In genomic region chr20:38125157-38126056, GRCh38 we compare ENCODE assay signal across 1 cellular context.
TF ChIP-seq lines count a peak whose summit lies in the region.

No MANE protein-coding gene starts in this region.

TF ChIP-seq in HepG2, 621 proteins besides CTCF, POLR2A, EP300 and RAD21 (continued from another document and continues in another):
- TF ChIP-seq ZNF275 (CRISPR knock-in tag; IDR thresholded peaks at IDR 0.05; ENCODE audit: borderline replicate concordance) = no peak
- TF ChIP-seq ZNF550 (CRISPR knock-in tag; IDR thresholded peaks at IDR 0.05; ENCODE audit: borderline replicate concordance) = no peak
- TF ChIP-seq CC2D1A (CRISPR knock-in tag; IDR thresholded peaks at IDR 0.05) = peak; percentile 48; the same call in 1 of the 2 replicates
- TF ChIP-seq MTERF4 (CRISPR knock-in tag; IDR thresholded peaks at IDR 0.05) = no peak
- peak; percentile 57; the same call in 1 of the 2 replicates for TF ChIP-seq IRF2 (CRISPR knock-in tag; IDR thresholded peaks at IDR 0.05)
- TF ChIP-seq SAFB2 (CRISPR knock-in tag; IDR thresholded peaks at IDR 0.05; ENCODE audit: borderline replicate concordance, low read depth) = peak; percentile 56; the same call in 1 of the 2 replicates
- no peak for TF ChIP-seq ZHX1 (CRISPR knock-in tag; IDR thresholded peaks at IDR 0.05; ENCODE audit: low read depth)
- no peak for TF ChIP-seq SCMH1 (CRISPR knock-in tag; IDR thresholded peaks at IDR 0.05; ENCODE audit: borderline replicate concordance)
- TF ChIP-seq ERF (CRISPR knock-in tag; IDR thresholded peaks at IDR 0.05) = peak; percentile 38; the same call in 1 of the 2 replicates
- TF ChIP-seq TRAFD1 (CRISPR knock-in tag; IDR thresholded peaks at IDR 0.05; ENCODE audit: borderline replicate concordance) = no peak
- TF ChIP-seq ZNF841 (CRISPR knock-in tag; IDR thresholded peaks at IDR 0.05; ENCODE audit: borderline replicate concordance) = no peak
- no peak for TF ChIP-seq ELF4 (CRISPR knock-in tag; IDR thresholded peaks at IDR 0.05; ENCODE audit: borderline replicate concordance)
- TF ChIP-seq KLF9 (CRISPR knock-in tag; IDR thresholded peaks at IDR 0.05; ENCODE audit: low read depth) = 0 out of 2 replicates have a peak, but pooled peaks have one; percentile 67
- TF ChIP-seq NFE2 (CRISPR knock-in tag; IDR thresholded peaks at IDR 0.05) = no peak
- no peak for TF ChIP-seq ZNF646 (CRISPR knock-in tag; IDR thresholded peaks at IDR 0.05)
- no peak for TF ChIP-seq ZNF451 (CRISPR knock-in tag; IDR thresholded peaks at IDR 0.05)
- peak; percentile 59; the same call in 1 of the 2 replicates for TF ChIP-seq ZNF703 (CRISPR knock-in tag; IDR thresholded peaks at IDR 0.05; ENCODE audit: borderline replicate concordance)
- no peak for TF ChIP-seq ZNF44 (CRISPR knock-in tag; IDR thresholded peaks at IDR 0.05)
- TF ChIP-seq NFE2L1 (CRISPR knock-in tag; IDR thresholded peaks at IDR 0.05; ENCODE audit: borderline replicate concordance) = no peak
- TF ChIP-seq BHLHE40 (IDR thresholded peaks at IDR 0.05; ENCODE audit: low read length) = peak; percentile 18; the same call in 1 of the 2 replicates
- 0 out of 2 replicates have a peak, but pooled peaks have one; percentile 50 for TF ChIP-seq ZNF138 (CRISPR knock-in tag; IDR thresholded peaks at IDR 0.05; ENCODE audit: low read depth)
- TF ChIP-seq ZNF839 (CRISPR knock-in tag; IDR thresholded peaks at IDR 0.05; ENCODE audit: borderline replicate concordance) = no peak
- peak; percentile 48; the same call in 1 of the 2 replicates for TF ChIP-seq ZFP1 (CRISPR knock-in tag; IDR thresholded peaks at IDR 0.05)
- no peak for TF ChIP-seq ZNF570 (CRISPR knock-in tag; IDR thresholded peaks at IDR 0.05; ENCODE audit: borderline replicate concordance)
- TF ChIP-seq HOMEZ (CRISPR knock-in tag; IDR thresholded peaks at IDR 0.05; ENCODE audit: low read depth) = no peak
- TF ChIP-seq POLR2G (IDR thresholded peaks at IDR 0.05; ENCODE audit: low read depth, low read length) = peak; percentile 33; the same call in 1 of the 2 replicates
- TF ChIP-seq XRCC5 (optimal IDR thresholded peaks at IDR 0.05; ENCODE audit: low read length) = peak; percentile 85
- no peak for TF ChIP-seq SALL2 (CRISPR knock-in tag; IDR thresholded peaks at IDR 0.05)
- TF ChIP-seq ARNT2 (CRISPR knock-in tag; IDR thresholded peaks at IDR 0.05; ENCODE audit: low read depth) = peak; percentile 78
- no peak for TF ChIP-seq DMTF1 (CRISPR knock-in tag; IDR thresholded peaks at IDR 0.05)
- peak; percentile 41; the same call in 1 of the 2 replicates for TF ChIP-seq CREB1 (IDR thresholded peaks at IDR 0.05)
- TF ChIP-seq CREB1 (CRISPR knock-in tag; IDR thresholded peaks at IDR 0.05) = no peak
- TF ChIP-seq RELA (CRISPR knock-in tag; IDR thresholded peaks at IDR 0.05) = no peak
- TF ChIP-seq AFF4 (CRISPR knock-in tag; IDR thresholded peaks at IDR 0.05) = no peak
- no peak for TF ChIP-seq PTBP1 (IDR thresholded peaks at IDR 0.05; ENCODE audit: low read depth, low read length, poor library complexity, severe bottlenecking)
- no peak for TF ChIP-seq ZNF441 (CRISPR knock-in tag; IDR thresholded peaks at IDR 0.05; ENCODE audit: borderline replicate concordance)
- no peak for TF ChIP-seq KLF15 (CRISPR knock-in tag; IDR thresholded peaks at IDR 0.05; ENCODE audit: borderline replicate concordance)
- peak; percentile 48 for TF ChIP-seq MED1 (CRISPR knock-in tag; IDR thresholded peaks at IDR 0.05)
